9 cellular contexts compared by ENCODE assay signal in the genomic region with DNA sequence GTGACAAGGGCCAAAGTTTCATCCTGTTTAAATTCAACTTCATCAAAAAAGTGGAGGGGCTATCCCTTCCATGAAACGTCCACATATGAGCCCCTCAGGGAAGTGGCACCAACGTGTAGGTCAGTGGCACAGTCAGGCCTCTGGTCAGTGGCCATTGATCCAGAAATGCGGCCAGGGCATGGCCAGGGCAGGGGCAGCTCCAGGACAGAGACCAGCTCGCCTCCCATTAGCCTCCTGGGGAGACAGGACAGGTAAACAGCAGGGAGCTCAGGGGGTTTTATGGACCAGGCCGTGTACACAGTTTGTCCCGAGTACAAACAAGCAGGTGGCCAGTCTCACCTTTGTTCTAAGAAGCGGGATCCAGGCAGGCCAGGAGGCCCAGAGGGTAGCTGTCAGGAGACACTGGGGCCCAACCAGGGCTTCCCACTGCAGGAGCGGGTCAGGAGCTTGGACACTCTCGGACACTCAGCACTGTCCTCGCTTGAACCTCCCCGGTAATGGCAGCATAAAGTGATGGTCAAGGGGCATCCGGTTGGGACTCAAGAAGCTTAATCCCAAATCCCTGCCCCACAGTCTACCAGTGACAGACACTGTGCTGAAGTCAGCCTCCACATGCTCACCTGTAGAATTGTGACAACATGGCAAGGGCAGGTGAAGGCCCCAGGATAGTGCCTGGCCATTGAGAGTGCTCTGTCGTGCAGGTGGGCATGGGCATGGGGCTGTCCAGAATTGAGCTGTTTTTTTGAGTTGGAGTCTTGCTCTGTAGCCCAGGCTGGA.
DNase-seq lines count a peak whose midpoint lies in the region; ATAC-seq and TF ChIP-seq lines count a peak whose summit lies in the region.
"Had no signal": no experiment of that assay in that cellular context is flagged by ENCODE, and none has a peak within 500 bp of the region (broad histone marks: within the 10 kb centered on the region; RNA-seq: fewer than 3 reads in every experiment).

No MANE protein-coding gene starts in this region.

- H3K27ac ChIP-seq in hepatocyte (peak overlapping the region; percentile 96), stomach (peak overlapping the region; percentile 49 to 84 (median 76))

- H4K20me1 ChIP-seq in hepatocyte (ENCODE audit: insufficient read depth, poor library complexity, severe bottlenecking) = no peaks in the 10 kb centered on the region

- peak overlapping the region; percentile 21 for H3K4me2 ChIP-seq in hepatocyte

- DNase-seq in NCI-H748 (lab: John Stamatoyannopoulos, UW; ENCODE audit: unreplicated experiment) (peak; percentile 34), NCI-H748 treated with DMSO at 0.1 percent for 48 hours (lab: John Stamatoyannopoulos, UW) (no peak), hepatocyte (ENCODE audit: low spot score) (peak; percentile 69), stomach (no peak), foreskin fibroblast (no peak), NCI-H2196 (lab: John Stamatoyannopoulos, UW; ENCODE audit: unreplicated experiment) (no peak)
- DNase-seq: NCI-H1930 had no signal

- no peak overlapping the region for H3K4me3 ChIP-seq in hepatocyte
- H3K4me3 ChIP-seq in stomach = no peak overlapping the region
- no peak overlapping the region for H3K4me3 ChIP-seq in foreskin fibroblast (ENCODE audit: low read depth in 1 of 2, low read length in 2 of 2)

- H3K9me3 ChIP-seq in hepatocyte (ENCODE audit: low read depth) = no peaks in the 10 kb centered on the region
- H3K9me3 ChIP-seq in stomach = no peaks in the 10 kb centered on the region

- TF ChIP-seq CTCF in hepatocyte (IDR thresholded peaks at IDR 0.05; ENCODE audit: poor library complexity) (no peak), stomach (IDR thresholded peaks at IDR 0.05) (no peak), foreskin fibroblast (IDR thresholded peaks at IDR 0.05; ENCODE audit: low read depth, low read length) (no peak)

- intact Hi-C loops in stomach (cut with DNase I; ENCODE audit: low total_unique reads) = no loop called here

- no peaks in the 10 kb centered on the region for H3K36me3 ChIP-seq in hepatocyte (replicated peaks; ENCODE audit: insufficient read depth, low read depth)
- H3K36me3 ChIP-seq in stomach = no peaks in the 10 kb centered on the region

- no peak for TF ChIP-seq POLR2A in stomach (IDR thresholded peaks at IDR 0.05)

- ATAC-seq in SK-N-SH treated with all-trans-retinoic acid at 6 μM for 48 hours (peak; percentile 51), HG03432 (IDR thresholded peaks at IDR 0.05; ENCODE audit: unreplicated experiment) (no peak)

- H2AFZ ChIP-seq in hepatocyte = peak overlapping the region; percentile 8

- H3K4me1 ChIP-seq in hepatocyte (ENCODE audit: insufficient read depth) (peaks cover 14% of the 10 kb centered on the region), stomach (peaks cover 19 to 68% (median 52%) of the 10 kb centered on the region in 4 donors)

- H3K9me2 ChIP-seq in hepatocyte (replicated peaks; ENCODE audit: insufficient read depth) = no peaks in the 10 kb centered on the region

- 62% methylated on average over 13 of the region's 13 CpGs for WGBS in hepatocyte (ENCODE audit: low lambda C conversion rate, missing lambda C conversion rate)
- 62 to 68% (median 66%) methylated on average over 8 to 13 of the region's 13 CpGs for WGBS in stomach, 5 donors

- no peaks in the 10 kb centered on the region for H3K27me3 ChIP-seq in hepatocyte
- H3K27me3 ChIP-seq in stomach = no peaks in the 10 kb centered on the region

- no peaks in the 10 kb centered on the region for H3K79me2 ChIP-seq in hepatocyte

- TF ChIP-seq EP300 in stomach (IDR thresholded peaks at IDR 0.05) = no peak

TF ChIP-seq in SK-N-SH treated with all-trans-retinoic acid at 6 μM for 48 hours, 23 proteins besides CTCF, POLR2A, EP300 and RAD21:
- no peak for TF ChIP-seq ZNF565 (CRISPR knock-in tag; conservative IDR thresholded peaks at IDR 0.05; ENCODE audit: low read depth)
- TF ChIP-seq, protein P1, sequence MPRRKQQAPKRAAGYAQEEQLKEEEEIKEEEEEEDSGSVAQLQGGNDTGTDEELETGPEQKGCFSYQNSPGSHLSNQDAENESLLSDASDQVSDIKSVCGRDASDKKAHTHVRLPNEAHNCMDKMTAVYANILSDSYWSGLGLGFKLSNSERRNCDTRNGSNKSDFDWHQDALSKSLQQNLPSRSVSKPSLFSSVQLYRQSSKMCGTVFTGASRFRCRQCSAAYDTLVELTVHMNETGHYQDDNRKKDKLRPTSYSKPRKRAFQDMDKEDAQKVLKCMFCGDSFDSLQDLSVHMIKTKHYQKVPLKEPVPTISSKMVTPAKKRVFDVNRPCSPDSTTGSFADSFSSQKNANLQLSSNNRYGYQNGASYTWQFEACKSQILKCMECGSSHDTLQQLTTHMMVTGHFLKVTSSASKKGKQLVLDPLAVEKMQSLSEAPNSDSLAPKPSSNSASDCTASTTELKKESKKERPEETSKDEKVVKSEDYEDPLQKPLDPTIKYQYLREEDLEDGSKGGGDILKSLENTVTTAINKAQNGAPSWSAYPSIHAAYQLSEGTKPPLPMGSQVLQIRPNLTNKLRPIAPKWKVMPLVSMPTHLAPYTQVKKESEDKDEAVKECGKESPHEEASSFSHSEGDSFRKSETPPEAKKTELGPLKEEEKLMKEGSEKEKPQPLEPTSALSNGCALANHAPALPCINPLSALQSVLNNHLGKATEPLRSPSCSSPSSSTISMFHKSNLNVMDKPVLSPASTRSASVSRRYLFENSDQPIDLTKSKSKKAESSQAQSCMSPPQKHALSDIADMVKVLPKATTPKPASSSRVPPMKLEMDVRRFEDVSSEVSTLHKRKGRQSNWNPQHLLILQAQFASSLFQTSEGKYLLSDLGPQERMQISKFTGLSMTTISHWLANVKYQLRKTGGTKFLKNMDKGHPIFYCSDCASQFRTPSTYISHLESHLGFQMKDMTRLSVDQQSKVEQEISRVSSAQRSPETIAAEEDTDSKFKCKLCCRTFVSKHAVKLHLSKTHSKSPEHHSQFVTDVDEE (CRISPR knock-in tag; IDR thresholded peaks at IDR 0.05) = no peak
- TF ChIP-seq, protein P2, sequence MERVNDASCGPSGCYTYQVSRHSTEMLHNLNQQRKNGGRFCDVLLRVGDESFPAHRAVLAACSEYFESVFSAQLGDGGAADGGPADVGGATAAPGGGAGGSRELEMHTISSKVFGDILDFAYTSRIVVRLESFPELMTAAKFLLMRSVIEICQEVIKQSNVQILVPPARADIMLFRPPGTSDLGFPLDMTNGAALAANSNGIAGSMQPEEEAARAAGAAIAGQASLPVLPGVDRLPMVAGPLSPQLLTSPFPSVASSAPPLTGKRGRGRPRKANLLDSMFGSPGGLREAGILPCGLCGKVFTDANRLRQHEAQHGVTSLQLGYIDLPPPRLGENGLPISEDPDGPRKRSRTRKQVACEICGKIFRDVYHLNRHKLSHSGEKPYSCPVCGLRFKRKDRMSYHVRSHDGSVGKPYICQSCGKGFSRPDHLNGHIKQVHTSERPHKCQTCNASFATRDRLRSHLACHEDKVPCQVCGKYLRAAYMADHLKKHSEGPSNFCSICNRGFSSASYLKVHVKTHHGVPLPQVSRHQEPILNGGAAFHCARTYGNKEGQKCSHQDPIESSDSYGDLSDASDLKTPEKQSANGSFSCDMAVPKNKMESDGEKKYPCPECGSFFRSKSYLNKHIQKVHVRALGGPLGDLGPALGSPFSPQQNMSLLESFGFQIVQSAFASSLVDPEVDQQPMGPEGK (CRISPR knock-in tag; IDR thresholded peaks at IDR 0.05; ENCODE audit: borderline replicate concordance) = no peak

Comparison
In these comparisons a context has a peak if more than half of its experiments do, and no peak if none do; other contexts are left out.
1. DNase-seq: peak in NCI-H748 (single experiment) and hepatocyte (single experiment); none in NCI-H748 treated with DMSO at 0.1 percent for 48 hours (single experiment), stomach (single experiment), foreskin fibroblast (0 of 2) and NCI-H2196 (single experiment).